ENCODE assay signal across 18 cellular contexts in the genomic region with DNA sequence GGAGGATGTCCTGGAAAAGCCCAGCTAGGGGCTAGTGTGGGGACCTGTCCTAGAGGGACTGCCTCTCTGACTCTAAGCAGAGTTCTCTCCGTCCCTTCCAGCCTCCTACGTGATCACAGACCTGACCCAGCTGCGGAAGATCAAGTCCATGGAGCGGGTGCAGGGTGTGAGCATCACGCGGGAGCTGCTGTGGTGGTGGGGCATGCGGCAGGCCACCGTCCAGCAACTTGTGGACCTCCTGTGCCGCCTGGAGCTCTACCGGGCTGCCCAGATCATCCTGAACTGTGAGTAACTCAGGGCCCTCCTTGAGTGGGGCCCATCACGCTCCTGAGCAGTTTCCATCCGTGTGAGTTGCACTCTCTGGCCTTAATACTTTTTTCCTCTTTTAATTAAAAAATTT. TPM values are rescaled to one million over a fixed set of nuclear protein-coding genes. Genes with fewer than 3 reads are reported as not detected.
DNase-seq lines count a peak whose midpoint lies in the region; ATAC-seq, FAIRE-seq and TF ChIP-seq lines count a peak whose summit lies in the region.
"Had no signal": no experiment of that assay in that cellular context is flagged by ENCODE, and none has a peak within 500 bp of the region (broad histone marks: within the 10 kb centered on the region; RNA-seq: fewer than 3 reads in every experiment).

No MANE protein-coding gene starts in this region.

- peak overlapping the region; percentile 95 for H3K27ac ChIP-seq in DOHH2 (ENCODE audit: low read depth, low read length)
- H3K27ac ChIP-seq in OCI-LY1 (ENCODE audit: low read depth, low read length, poor library complexity, severe bottlenecking): peak overlapping the region; percentile 92
- H3K27ac ChIP-seq in GM12878 (ENCODE audit: control insufficient read depth, insufficient read depth): no peak overlapping the region
- H3K27ac ChIP-seq: GM23248 had no signal

- H3K4me3 ChIP-seq in DOHH2 (ENCODE audit: low read length) (no peak overlapping the region), OCI-LY1 (ENCODE audit: low read depth, low read length, poor library complexity, severe bottlenecking) (no peak overlapping the region), GM12878 (no peak overlapping the region)
- H3K4me3 ChIP-seq: GM23248, HAP-1, K562 had no signal

- POLR2A ChIA-PET in GM12878 (lab: Charles Lee): interaction anchor here (0.6 to 3.5 kb wide), 3 partner anchors 13 to 30 kb away, joined by 3 to 14 read pairs (median 8); no protein-coding TSS in a partner anchor

- no peak overlapping the region for H2AFZ ChIP-seq in OCI-LY1 (ENCODE audit: low read length)
- no peak overlapping the region for H2AFZ ChIP-seq in GM12878 (ENCODE audit: control insufficient read depth, low read depth, low read length)
- H2AFZ ChIP-seq: GM23248 had no signal

- H3K36me3 ChIP-seq in DOHH2 (ENCODE audit: control insufficient read depth, low read length) (peaks cover 34% of the 10 kb centered on the region), OCI-LY1 (ENCODE audit: insufficient read depth, low read length) (peaks cover 31% of the 10 kb centered on the region; the same call in 1 of the 2 replicates), GM12878 (ENCODE audit: control insufficient read depth in 2 of 2, insufficient read depth in 2 of 2, low read length in 1 of 2) (no peaks in the 10 kb centered on the region)
- H3K36me3 ChIP-seq: BE2C, HAP-1 had no signal

- H3K27me3 Mint-ChIP-seq in stimulated activated memory B cell treated with anti-CD40 and anti-IgM and Interleukin-4, amounts not matched to agents 10 μg/mL and 1 μg/mL and 100 μg/mL, for 72 hours: no peaks in the 10 kb centered on the region
- H3K27me3 Mint-ChIP-seq: CD4-positive, alpha-beta memory T cell had no signal

- H4K20me1 ChIP-seq in DOHH2 (ENCODE audit: control insufficient read depth, insufficient read depth, low read depth, low read length) (no peaks in the 10 kb centered on the region), OCI-LY1 (ENCODE audit: insufficient read depth, low read length) (no peaks in the 10 kb centered on the region), GM12878 (ENCODE audit: control insufficient read depth, insufficient read depth) (no peaks in the 10 kb centered on the region)

- in situ Hi-C loops in GM12878 (cut with MboI): no loop called here

- FAIRE-seq in GM12878 (lab: Jason Lieb, UNC): peak; percentile 7
- FAIRE-seq: A204.1, K562 had no signal

- no peak overlapping the region for H3K9ac ChIP-seq in OCI-LY1 (ENCODE audit: low read length)
- no peak overlapping the region for H3K9ac ChIP-seq in GM12878 (ENCODE audit: control insufficient read depth, insufficient read depth, low read length)
- H3K9ac ChIP-seq: GM23248 had no signal

- RAD21 ChIA-PET in GM12878 (lab: Charles Lee; ENCODE audit: unreplicated experiment): interaction anchor here (1.6 kb wide), 1 partner anchor 14 kb away, joined by 9 read pairs; no protein-coding TSS in a partner anchor

- no peak for ATAC-seq in GM12878
- no peak for ATAC-seq in stimulated activated memory B cell treated with anti-CD40 and anti-IgM and Interleukin-4, amounts not matched to agents 10 μg/mL and 1 μg/mL and 100 μg/mL, for 72 hours
- ATAC-seq: K562 had no signal

- WGBS in GM12878 (ENCODE audit: insufficient coverage, insufficient replicate concordance, low lambda C conversion rate, missing lambda C conversion rate): 99% methylated on average over 12 of the region's 12 CpGs

- H3K27me3 ChIP-seq in DOHH2 (ENCODE audit: control insufficient read depth, low read length) (no peaks in the 10 kb centered on the region), OCI-LY1 (ENCODE audit: insufficient read depth, low read length) (no peaks in the 10 kb centered on the region), GM12878 (replicated peaks in 1 of 2; ENCODE audit: control insufficient read depth in 2 of 2, insufficient read depth in 2 of 2, low read length in 1 of 2) (no peaks in the 10 kb centered on the region)
- H3K27me3 ChIP-seq: BE2C had no signal

- H3K9me3 ChIP-seq in DOHH2 (ENCODE audit: control insufficient read depth, insufficient read depth, low read length) (no peaks in the 10 kb centered on the region), OCI-LY1 (ENCODE audit: low read length) (no peaks in the 10 kb centered on the region), GM12878 (replicated peaks; ENCODE audit: control insufficient read depth, insufficient read depth, low read length) (no peaks in the 10 kb centered on the region)
- H3K9me3 ChIP-seq: BE2C, HAP-1 had no signal

- no peaks in the 10 kb centered on the region for H3K9me2 ChIP-seq in DOHH2 (replicated peaks; ENCODE audit: control insufficient read depth, low read length)
- no peaks in the 10 kb centered on the region for H3K9me2 ChIP-seq in OCI-LY1 (ENCODE audit: low read depth, low read length)

- H3K4me2 ChIP-seq in DOHH2 (ENCODE audit: low read length): no peak overlapping the region
- H3K4me2 ChIP-seq in OCI-LY1 (ENCODE audit: low read length): no peak overlapping the region
- H3K4me2 ChIP-seq in GM12878 (ENCODE audit: control insufficient read depth, insufficient read depth): no peak overlapping the region

- intact Hi-C loops in GM12878 (cut with micrococcal nuclease; ENCODE audit: unreplicated experiment): no loop called here

- H3K36me3 Mint-ChIP-seq in stimulated activated memory B cell treated with anti-CD40 and anti-IgM and Interleukin-4, amounts not matched to agents 10 μg/mL and 1 μg/mL and 100 μg/mL, for 72 hours: peaks cover 48% of the 10 kb centered on the region

- H3K4me3 Mint-ChIP-seq in stimulated activated memory B cell treated with anti-CD40 and anti-IgM and Interleukin-4, amounts not matched to agents 10 μg/mL and 1 μg/mL and 100 μg/mL, for 72 hours: no peak overlapping the region
- H3K4me3 Mint-ChIP-seq: CD14-positive monocyte; CD4-positive, alpha-beta memory T cell had no signal

- TF ChIP-seq CTCF in DOHH2 (IDR thresholded peaks at IDR 0.05; ENCODE audit: low read depth, low read length, poor library complexity, severe bottlenecking) (no peak), OCI-LY1 (IDR thresholded peaks at IDR 0.05; ENCODE audit: low read length) (no peak), GM12878 (IDR thresholded peaks at IDR 0.05 in 2 of 3, conservative IDR thresholded peaks at IDR 0.05 in 1 of 3; ENCODE audit: control insufficient read depth in 2 of 3, extremely low read depth in 1 of 3, insufficient read depth in 1 of 3, low read depth in 3 of 3, low read length in 3 of 3) (no peak)

- no peak for TF ChIP-seq EP300 in GM12878 (IDR thresholded peaks at IDR 0.05; ENCODE audit: borderline replicate concordance in 1 of 2, control insufficient read depth in 1 of 2, low read depth in 2 of 2, low read length in 2 of 2)

- DNase-seq in GM12878 (ENCODE audit: low read depth, low spot score): no peak
- DNase-seq in NCI-H510A treated with DMSO at 0.1 percent for 48 hours (lab: John Stamatoyannopoulos, UW): no peak
- DNase-seq in NCI-H524 (lab: John Stamatoyannopoulos, UW): no peak
- no peak for DNase-seq in NCI-H1092 treated with DMSO at 0.1 percent for 48 hours (lab: John Stamatoyannopoulos, UW)
- DNase-seq: ACHN; BE2C; CD4-positive, alpha-beta memory T cell; DMS153; DMS79; GF-D8; GM23248 had no signal

- H3K4me1 ChIP-seq in DOHH2 (ENCODE audit: control insufficient read depth, low read length) (peaks cover 92% of the 10 kb centered on the region), OCI-LY1 (ENCODE audit: insufficient read depth, low read length, severe bottlenecking) (peaks cover 54% of the 10 kb centered on the region), GM12878 (ENCODE audit: control insufficient read depth, insufficient read depth, low read length) (peaks cover 24% of the 10 kb centered on the region)
- H3K4me1 ChIP-seq: BE2C, HAP-1 had no signal

- BruUV-seq in GM12878 (replicated peaks; lab: Mats Ljungman, UMichigan): no TSS peak

- peaks cover 46% of the 10 kb centered on the region for H3K79me2 ChIP-seq in DOHH2 (ENCODE audit: control insufficient read depth, low read length)
- H3K79me2 ChIP-seq in OCI-LY1 (ENCODE audit: insufficient read depth, low read length): no peaks in the 10 kb centered on the region
- H3K79me2 ChIP-seq in GM12878 (ENCODE audit: control insufficient read depth, insufficient read depth, low read length): no peaks in the 10 kb centered on the region; the same call in 1 of the 2 replicates

- peaks cover 27% of the 10 kb centered on the region for H3F3A ChIP-seq in DOHH2 (ENCODE audit: control insufficient read depth, insufficient read depth)
- no peaks in the 10 kb centered on the region for H3F3A ChIP-seq in OCI-LY1 (ENCODE audit: insufficient read depth, low read length)

- peak overlapping the region; percentile 59 for H3K27ac Mint-ChIP-seq in stimulated activated memory B cell treated with anti-CD40 and anti-IgM and Interleukin-4, amounts not matched to agents 10 μg/mL and 1 μg/mL and 100 μg/mL, for 72 hours

- H3K4me1 Mint-ChIP-seq in stimulated activated memory B cell treated with anti-CD40 and anti-IgM and Interleukin-4, amounts not matched to agents 10 μg/mL and 1 μg/mL and 100 μg/mL, for 72 hours: peaks cover 58% of the 10 kb centered on the region

- TF ChIP-seq POLR2A in GM12878 (IDR thresholded peaks at IDR 0.05; ENCODE audit: low read depth, low read length): no peak

- SMC1A ChIA-PET in GM12878 (lab: Charles Lee; ENCODE audit: uncharacterized antibody, unreplicated experiment): interaction anchor here (4.9 kb wide), 1 partner anchor 15 kb away, joined by 30 read pairs; no protein-coding TSS in a partner anchor

- TF ChIP-seq RAD21 in GM12878 (IDR thresholded peaks at IDR 0.05; ENCODE audit: insufficient read depth, low read depth, low read length): no peak

- H3K9me3 Mint-ChIP-seq in stimulated activated memory B cell treated with anti-CD40 and anti-IgM and Interleukin-4, amounts not matched to agents 10 μg/mL and 1 μg/mL and 100 μg/mL, for 72 hours: no peaks in the 10 kb centered on the region
- H3K9me3 Mint-ChIP-seq: CD14-positive monocyte; CD4-positive, alpha-beta memory T cell had no signal

- CTCF ChIA-PET in GM12878 (lab: Yijun Ruan, JAX): no interaction called here

RNA-seq across cellular contexts. Expression of a gene that starts 13.0 kb away (rescaled TPM):
- total RNA-seq in GM12878 (2013; cell fraction: nucleolus; rRNA removed): 15.3 and 17.6 TPM in 2 replicates
- total RNA-seq in GM12878 (2014; rRNA removed) (5.6 and 6.9 TPM in 2 replicates), GM12878 (2014; rRNA removed; fragmentation: Illumina TruSeq; extraction: Trizol) (4.0 and 4.2 TPM in 2 replicates), GM12878 (2021) (4.7 and 4.9 TPM in 2 replicates)
- polyA plus RNA-seq in GM12878 (2011; ENCODE audit: low read depth): 1.9 TPM
- polyA plus RNA-seq in GM12878 (2011; rRNA removed) (2.6 and 3.4 TPM in 2 replicates), GM12878 (2014; fragmentation: Illumina TruSeq; extraction: Trizol) (3.9 and 4.8 TPM in 2 replicates), GM12878 (2014; fragmentation: Nextera tagmentation; extraction: Ambion mirVana) (under 1 TPM; 0.48 to 0.88 TPM), GM12878 (2014; rRNA removed) (5.0 and 5.7 TPM in 2 replicates), GM12878 (2016; fragmentation: Nextera tagmentation; extraction: Ambion mirVana) (1 to 10 TPM; 3.9 to 4.8 TPM)
- 3.4 and 4.3 TPM in 2 replicates for polyA plus RNA-seq in GM12878 (2011; cell fraction: cytosol; rRNA removed)
- polyA plus RNA-seq in GM12878 (2011; cell fraction: nucleus; rRNA removed): 1.6 and 1.9 TPM in 2 replicates
- 2.5 and 4.5 TPM in 2 replicates for polyA plus RNA-seq in GM12878 (2012)
- 2.4 and 4.4 TPM in 2 replicates for polyA minus RNA-seq in GM12878 (2011; rRNA and poly(A)+ RNA removed)
- polyA minus RNA-seq in GM12878 (2011; cell fraction: cytosol; rRNA and poly(A)+ RNA removed): 1.1 and 1.6 TPM in 2 replicates
- polyA minus RNA-seq in GM12878 (2011; cell fraction: nucleus; rRNA and poly(A)+ RNA removed): 0.85 and 1.3 TPM in 2 replicates

RNA-seq across cellular contexts. Expression of a gene that starts 36.2 kb away (rescaled TPM):
- 114 and 118 TPM in 2 replicates for total RNA-seq in GM12878 (2013; cell fraction: nucleolus; rRNA removed)
- total RNA-seq in GM12878 (2014; rRNA removed) (45.9 and 55.7 TPM in 2 replicates), GM12878 (2014; rRNA removed; fragmentation: Illumina TruSeq; extraction: Trizol) (53.3 and 54.6 TPM in 2 replicates), GM12878 (2021) (48.1 and 49.6 TPM in 2 replicates)
- polyA plus RNA-seq in GM12878 (2011; ENCODE audit: low read depth): 26.8 TPM
- polyA plus RNA-seq in GM12878 (2011; rRNA removed) (39.9 and 49.2 TPM in 2 replicates), GM12878 (2014; fragmentation: Illumina TruSeq; extraction: Trizol) (46.9 and 53.9 TPM in 2 replicates), GM12878 (2014; fragmentation: Nextera tagmentation; extraction: Ambion mirVana) (10 to 100 TPM; 12.0 to 12.2 TPM), GM12878 (2014; rRNA removed) (34.4 and 38.1 TPM in 2 replicates), GM12878 (2016; fragmentation: Nextera tagmentation; extraction: Ambion mirVana) (10 to 100 TPM; 19.9 to 23.9 TPM)
- polyA plus RNA-seq in GM12878 (2011; cell fraction: cytosol; rRNA removed): 21.6 and 26.0 TPM in 2 replicates
- 16.5 and 25.6 TPM in 2 replicates for polyA plus RNA-seq in GM12878 (2011; cell fraction: nucleus; rRNA removed)
- 37.1 and 43.4 TPM in 2 replicates for polyA plus RNA-seq in GM12878 (2012)
- polyA minus RNA-seq in GM12878 (2011; rRNA and poly(A)+ RNA removed): 38.2 and 41.1 TPM in 2 replicates
- 13.6 and 17.6 TPM in 2 replicates for polyA minus RNA-seq in GM12878 (2011; cell fraction: cytosol; rRNA and poly(A)+ RNA removed)
- polyA minus RNA-seq in GM12878 (2011; cell fraction: nucleus; rRNA and poly(A)+ RNA removed): 6.4 and 13.1 TPM in 2 replicates
